In the genomic region with DNA sequence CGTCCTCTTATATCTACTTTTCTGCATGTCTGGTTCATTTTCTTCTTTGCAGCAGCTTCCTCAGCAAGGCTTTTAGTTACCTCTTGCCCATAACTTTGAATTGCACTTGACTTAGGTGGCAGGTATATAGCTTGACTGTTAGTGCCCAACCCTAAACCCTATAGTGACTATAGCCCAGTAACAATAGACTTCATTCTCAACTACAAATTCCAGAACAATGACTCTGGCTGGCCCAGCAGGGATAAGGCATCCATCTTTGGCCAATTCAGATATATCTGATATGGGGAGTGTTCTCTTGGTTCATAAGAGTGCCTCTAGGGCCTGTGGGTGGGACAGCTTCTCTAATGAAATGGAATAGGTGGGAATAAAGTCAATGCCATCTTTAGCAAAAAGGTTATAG, we compare ENCODE assay signal across 9 cellular contexts.
"Had no signal": no experiment of that assay in that cellular context is flagged by ENCODE, and none has a peak within 500 bp of the region (broad histone marks: within the 10 kb centered on the region; RNA-seq: fewer than 3 reads in every experiment).

No MANE protein-coding gene starts in this region.

- H3K4me1 Mint-ChIP-seq: IgD-negative memory B cell had no signal

- H3K4me3 ChIP-seq: GM23248, HAP-1 had no signal

- H3K4me3 Mint-ChIP-seq: HFFc6, IgD-negative memory B cell had no signal

- H3K27ac ChIP-seq: GM23248 had no signal

- H3K36me3 Mint-ChIP-seq: IgD-negative memory B cell had no signal

- ATAC-seq: HCT116, HepG2 had no signal

- H3K27me3 Mint-ChIP-seq: IgD-negative memory B cell had no signal

- H2AFZ ChIP-seq: GM23248 had no signal

- H3K9ac ChIP-seq: GM23248 had no signal

- H3K9me3 ChIP-seq: HAP-1 had no signal

- DNase-seq: GM23248, GOT3, H7, HFFc6, KBM-7 had no signal

- H3K27ac Mint-ChIP-seq: HFFc6, IgD-negative memory B cell had no signal

- H3K36me3 ChIP-seq: HAP-1 had no signal
